13 cellular contexts compared by ENCODE assay signal in genomic region chr22:26066534-26066933, GRCh38.
A peak's percentile ranks its signal among the peaks of the same experiment; 100 is the strongest.
DNase-seq lines count a peak whose midpoint lies in the region; ATAC-seq, FAIRE-seq and TF ChIP-seq lines count a peak whose summit lies in the region.
"Had no signal": no experiment of that assay in that cellular context is flagged by ENCODE, and none has a peak within 500 bp of the region (broad histone marks: within the 10 kb centered on the region; RNA-seq: fewer than 3 reads in every experiment).

No MANE protein-coding gene starts in this region.

- H3K27me3 ChIP-seq in H1 (replicated peaks in 1 of 4; ENCODE audit: control insufficient read depth in 3 of 4, extremely low read depth in 1 of 4, insufficient read depth in 3 of 4, low read length in 3 of 4), result peaks cover 0 to 4% (median 1%) of the 10 kb centered on the region in 4 experiments; a peak in 4 of 7 replicates
- peaks cover 2% of the 10 kb centered on the region for H3K27me3 ChIP-seq in trophoblast cell (ENCODE audit: insufficient read depth, low read length)
- H3K27me3 ChIP-seq: MG63 had no signal

- no peak overlapping the region for H2BK120ac ChIP-seq in H1 (replicated peaks; ENCODE audit: low read depth, low read length)
- H2BK120ac ChIP-seq in trophoblast cell (ENCODE audit: insufficient read depth, low read length, poor library complexity), result peak overlapping the region; percentile 68

- TF ChIP-seq CTCF in H1 (IDR thresholded peaks at IDR 0.05; ENCODE audit: control extremely low read depth in 1 of 3, insufficient read depth in 1 of 3, low read depth in 1 of 3, low read length in 3 of 3), result peak in 2 of 3 experiments; percentile 22 to 32; a peak in 2 of 4 replicates

- TF ChIP-seq RAD21 in H1 (IDR thresholded peaks at IDR 0.05 in 1 of 2, conservative IDR thresholded peaks at IDR 0.05 in 1 of 2; ENCODE audit: low read depth in 2 of 2, low read length in 2 of 2), result 0 out of 4 replicates have a peak, but pooled peaks of 1 of the 2 experiments have one; percentile 3

- H3K4ac ChIP-seq in H1 (replicated peaks; ENCODE audit: insufficient read length, low read depth, low read length) (no peak overlapping the region), trophoblast cell (ENCODE audit: low read depth, low read length) (no peak overlapping the region)

- no peak overlapping the region for H2BK20ac ChIP-seq in H1 (ENCODE audit: low read length)

- H3K4me2 ChIP-seq in H1 (ENCODE audit: insufficient read depth in 1 of 2, low read depth in 2 of 2, low read length in 2 of 2) (peak overlapping the region; percentile 28 to 36; a peak in 2 of 4 replicates), trophoblast cell (ENCODE audit: low read length) (peak overlapping the region; percentile 27)

- no peaks in the 10 kb centered on the region for H3K79me1 ChIP-seq in H1 (ENCODE audit: low read depth, low read length)
- H3K79me1 ChIP-seq in trophoblast cell (ENCODE audit: low read length), result peaks cover 14% of the 10 kb centered on the region

- H4K91ac ChIP-seq in H1 (replicated peaks; ENCODE audit: insufficient read length, low read length) (no peak overlapping the region), trophoblast cell (ENCODE audit: low read depth, low read length) (peak overlapping the region; percentile 75)

- POLR2A ChIA-PET in H1 (lab: Charles Lee; ENCODE audit: partially characterized antibody), result no interaction called here

- no peak overlapping the region for H3K56ac ChIP-seq in H1 (replicated peaks; ENCODE audit: insufficient read length, low read depth, low read length)

- H2AK5ac ChIP-seq in H1 (ENCODE audit: low read depth, low read length), result no peak overlapping the region
- H2AK5ac ChIP-seq in trophoblast cell (ENCODE audit: low read length), result no peak overlapping the region

- H3K4me3 ChIP-seq in Jurkat, Clone E6-1 (ENCODE audit: low read length), result no peak overlapping the region
- peak overlapping the region in 1 of 4 experiments; percentile 3; a peak in 1 of 8 replicates for H3K4me3 ChIP-seq in H1 (ENCODE audit: extremely low read depth in 1 of 4, insufficient read depth in 2 of 4, low read depth in 3 of 4, low read length in 4 of 4)
- H3K4me3 ChIP-seq in trophoblast cell (ENCODE audit: low read depth, low read length), result no peak overlapping the region
- H3K4me3 ChIP-seq: breast epithelium, esophagus squamous epithelium, MG63 had no signal

- WGBS in H1 (ENCODE audit: extremely low coverage in 1 of 2, insufficient coverage in 1 of 2, insufficient read length in 1 of 2, insufficient replicate concordance in 2 of 2, low coverage in 1 of 2, low lambda C conversion rate in 2 of 2, missing lambda C conversion rate in 1 of 2), 2 experiments, result 21% methylated on average over 6 of the region's 6 CpGs; no CpG with 5 or more reads in 1 of the 2 experiments
- no CpG with 5 or more reads among the region's 6 CpGs for WGBS in trophoblast cell (ENCODE audit: extremely low coverage, insufficient coverage, insufficient read length)

- H3K9ac ChIP-seq in H1 (replicated peaks in 1 of 4; ENCODE audit: extremely low read depth in 1 of 4, low read depth in 3 of 4, low read length in 3 of 4) (no peak overlapping the region), trophoblast cell (ENCODE audit: low read length) (no peak overlapping the region)

- H3K14ac ChIP-seq in H1 (ENCODE audit: insufficient read length) (no peak overlapping the region), trophoblast cell (ENCODE audit: low read length) (peak overlapping the region; percentile 13)

- H3K36me3 ChIP-seq in H1 (ENCODE audit: control insufficient read depth in 2 of 4, insufficient read depth in 4 of 4, low read length in 3 of 4) (no peaks in the 10 kb centered on the region), trophoblast cell (ENCODE audit: control insufficient read depth in 1 of 2, insufficient read depth in 2 of 2, low read length in 2 of 2) (no peaks in the 10 kb centered on the region)
- H3K36me3 ChIP-seq: breast epithelium, esophagus squamous epithelium, MG63 had no signal

- 0 out of 2 replicates have a peak overlapping the region, but pooled peaks have one; percentile 8 for H2BK5ac ChIP-seq in H1 (ENCODE audit: low read depth, low read length)
- peak overlapping the region; percentile 45 for H2BK5ac ChIP-seq in trophoblast cell (ENCODE audit: low read depth, low read length, poor library complexity)

- no peaks in the 10 kb centered on the region for H3K23me2 ChIP-seq in H1 (ENCODE audit: low read depth, low read length)

- CTCF ChIA-PET in H1 (lab: Charles Lee; ENCODE audit: partially characterized antibody), result no interaction called here

- H4K20me1 ChIP-seq in H1 (replicated peaks in 1 of 2; ENCODE audit: control insufficient read depth in 1 of 2, insufficient read depth in 2 of 2, low read length in 2 of 2), result no peaks in the 10 kb centered on the region

- H3K18ac ChIP-seq in H1 (ENCODE audit: extremely low read depth, low read length) (no peak overlapping the region; the same call in 1 of the 2 replicates), trophoblast cell (ENCODE audit: low read length) (peak overlapping the region; percentile 21)

- no peak for TF ChIP-seq EP300 in H1 (IDR thresholded peaks at IDR 0.05; ENCODE audit: borderline replicate concordance in 1 of 2, low read depth in 2 of 2, low read length in 2 of 2)

- peak; percentile 68 for FAIRE-seq in H1 (lab: Jason Lieb, UNC)

- H2BK15ac ChIP-seq in H1 (ENCODE audit: low read length), result no peak overlapping the region

- H3K4me1 ChIP-seq in H1 (replicated peaks in 1 of 4; ENCODE audit: control insufficient read depth in 3 of 4, insufficient read depth in 4 of 4, low read length in 3 of 4) (peaks cover 2 to 25% (median 11%) of the 10 kb centered on the region in 4 experiments; a peak in 5 of 7 replicates), trophoblast cell (ENCODE audit: control insufficient read depth in 1 of 2, insufficient read depth in 2 of 2, low read length in 2 of 2) (peaks cover 26 to 29% of the 10 kb centered on the region in 2 experiments)
- H3K4me1 ChIP-seq: breast epithelium, Caco-2, esophagus squamous epithelium had no signal

- H2BK12ac ChIP-seq in H1 (ENCODE audit: low read depth, low read length) (peak overlapping the region; percentile 22; the same call in 1 of the 2 replicates), trophoblast cell (ENCODE audit: low read length) (peak overlapping the region; percentile 42)

- H3K79me2 ChIP-seq in H1 (ENCODE audit: control insufficient read depth in 1 of 2, insufficient read depth in 2 of 2, low read length in 2 of 2), result no peaks in the 10 kb centered on the region
- H3K79me2 ChIP-seq in trophoblast cell (ENCODE audit: control insufficient read depth, insufficient read depth, low read length, poor library complexity), result no peaks in the 10 kb centered on the region

- ATAC-seq in GM18498 (IDR thresholded peaks at IDR 0.05; ENCODE audit: unreplicated experiment) (no peak), HG03442 (IDR thresholded peaks at IDR 0.05; ENCODE audit: unreplicated experiment) (no peak), GM21515 (IDR thresholded peaks at IDR 0.05; ENCODE audit: unreplicated experiment) (no peak)

- no peak overlapping the region for H4K8ac ChIP-seq in H1 (ENCODE audit: extremely low read depth, insufficient read depth, low read length)
- H4K8ac ChIP-seq in trophoblast cell (ENCODE audit: low read depth, low read length), result peak overlapping the region; percentile 32

- H4K5ac ChIP-seq in H1 (ENCODE audit: insufficient read length, low read depth, low read length), result no peak overlapping the region

- peak; percentile 16 for DNase-seq in Jurkat, Clone E6-1 (ENCODE audit: low read depth, low spot score)
- DNase-seq in NCI-H2107 (lab: John Stamatoyannopoulos, UW), result peak; percentile 35
- peak; percentile 7 to 49 for DNase-seq in H1 (ENCODE audit: low read depth in 1 of 2, low spot score in 2 of 2)
- DNase-seq in trophoblast cell, result no peak
- no peak for DNase-seq in activated effector memory CD4-positive, alpha-beta T cell treated with Interleukin-2 at 50 U/mL for 16 hours
- DNase-seq: esophagus squamous epithelium, MG63 had no signal

- H3K23ac ChIP-seq in H1 (ENCODE audit: insufficient read length) (no peak overlapping the region), trophoblast cell (ENCODE audit: low read length) (no peak overlapping the region)

- H3K27ac ChIP-seq in H1 (ENCODE audit: low read depth, low read length) (no peak overlapping the region), trophoblast cell (ENCODE audit: low read depth, low read length) (peak overlapping the region; percentile 59)
- H3K27ac ChIP-seq: breast epithelium, esophagus squamous epithelium, VCaP had no signal

- H2AFZ ChIP-seq in H1 (ENCODE audit: low read length) (no peak overlapping the region), trophoblast cell (ENCODE audit: insufficient read depth, low read length, poor library complexity) (no peak overlapping the region)

- no peak for TF ChIP-seq POLR2A in H1 (IDR thresholded peaks at IDR 0.05; ENCODE audit: control extremely low read depth in 1 of 2, low read depth in 2 of 2, low read length in 2 of 2)

- H3K9me3 ChIP-seq in H1 (ENCODE audit: insufficient read depth in 2 of 2, low read depth in 1 of 2, low read length in 1 of 2) (no peaks in the 10 kb centered on the region), trophoblast cell (ENCODE audit: insufficient read depth, low read depth, low read length) (no peaks in the 10 kb centered on the region)
- H3K9me3 ChIP-seq: breast epithelium, Caco-2, esophagus squamous epithelium, MG63 had no signal

- no peak overlapping the region for H4K12ac ChIP-seq in trophoblast cell (ENCODE audit: low read depth, low read length)

TF ChIP-seq in H1, 55 proteins besides CTCF, POLR2A, EP300 and RAD21:
- TF ChIP-seq NANOG (IDR thresholded peaks at IDR 0.05; ENCODE audit: insufficient read depth, low read depth, low read length, poor library complexity, severe bottlenecking) (peak; percentile 54), ATF2 (IDR thresholded peaks at IDR 0.05; ENCODE audit: low read length) (no peak)
TF ChIP-seq in H1: peak in this region for 1.

Comparison
In these comparisons a context has a peak if more than half of its experiments do, and no peak if none do; other contexts are left out.
1. DNase-seq: peak in Jurkat, Clone E6-1 (single experiment), NCI-H2107 (single experiment) and H1 (2 of 2); none in trophoblast cell (0 of 2) and activated effector memory CD4-positive, alpha-beta T cell treated with Interleukin-2 at 50 U/mL for 16 hours (single experiment).